ENCODE assay signal across 8 cellular contexts in genomic region chr6:70955441-70956190, GRCh38. TPM values are rescaled to one million over a fixed set of nuclear protein-coding genes. Genes with fewer than 3 reads are reported as not detected.
DNase-seq lines count a peak whose midpoint lies in the region; ATAC-seq and TF ChIP-seq lines count a peak whose summit lies in the region.

No MANE protein-coding gene starts in this region.

- H3K4me1 ChIP-seq in Caco-2 (no peaks in the 10 kb centered on the region), esophagus squamous epithelium (peaks cover 15 to 27% (median 18%) of the 10 kb centered on the region in 3 donors), muscle layer of duodenum (ENCODE audit: control insufficient read depth in 1 of 2, insufficient read depth in 2 of 2, low read length in 2 of 2) (peaks cover 0 to 21% of the 10 kb centered on the region in 2 donors)

- CTCF ChIA-PET in Caco-2 (lab: Charles Lee) = interaction anchor here (0.6 to 2.0 kb wide), 13 partner anchors 12 to 780 kb away, joined by 3 to 19 read pairs (median 4); no protein-coding TSS in a partner anchor

- POLR2A ChIA-PET in Caco-2 (lab: Charles Lee) = interaction anchor here (0.5 kb wide), 1 partner anchor 1139 kb away, joined by 6 read pairs; no protein-coding TSS in a partner anchor

- no peak overlapping the region for H3K27ac ChIP-seq in esophagus squamous epithelium
- no peak overlapping the region for H3K27ac ChIP-seq in muscle layer of duodenum (ENCODE audit: low read length)

- peak overlapping the region; percentile 68 for H3K4me3 Mint-ChIP-seq in Caco-2 (ENCODE audit: unreplicated experiment)

- BruUV-seq in Caco-2 (replicated peaks; lab: Mats Ljungman, UMichigan) = no TSS peak

- peak overlapping the region; percentile 50 for H3K4me3 ChIP-seq in Caco-2 (ENCODE audit: low read depth, low read length)
- H3K4me3 ChIP-seq in esophagus squamous epithelium = peak overlapping the region; percentile 29 to 67 (median 49)
- H3K4me3 ChIP-seq in muscle layer of duodenum (ENCODE audit: low read depth in 1 of 2, low read length in 2 of 2) = peak overlapping the region; percentile 21 to 93

- H3K9me3 ChIP-seq in Caco-2 (no peaks in the 10 kb centered on the region), esophagus squamous epithelium (no peaks in the 10 kb centered on the region), muscle layer of duodenum (ENCODE audit: control insufficient read depth in 1 of 2, low read length in 2 of 2) (no peaks in the 10 kb centered on the region)

- WGBS in esophagus squamous epithelium, 2 donors = 0 to 2% methylated on average over 1 to 7 of the region's 65 CpGs

- no peaks in the 10 kb centered on the region for H3K36me3 Mint-ChIP-seq in Caco-2 (ENCODE audit: insufficient read depth, unreplicated experiment)

- peak; percentile 97 for ATAC-seq in GM21381 (IDR thresholded peaks at IDR 0.05; ENCODE audit: unreplicated experiment)

- no peaks in the 10 kb centered on the region for H3K36me3 ChIP-seq in Caco-2 (ENCODE audit: control insufficient read depth, insufficient read depth, low read length)
- no peaks in the 10 kb centered on the region for H3K36me3 ChIP-seq in esophagus squamous epithelium
- no peaks in the 10 kb centered on the region for H3K36me3 ChIP-seq in muscle layer of duodenum (ENCODE audit: control insufficient read depth in 1 of 2, insufficient read depth in 2 of 2, low read length in 2 of 2)

- DNase-seq in Caco-2 (peak; percentile 74 to 91), HT-29 (ENCODE audit: low spot score) (peak; percentile 78), NOMO-1 treated with dmso at 0.1 percent for 144 hours (lab: John Stamatoyannopoulos, UW; ENCODE audit: unreplicated experiment) (peak; percentile 5), activated T-cell treated with anti-CD3 and anti-CD28 coated beads for 48 hours (ENCODE audit: low read depth) (peak; percentile 86), esophagus squamous epithelium (lab: John Stamatoyannopoulos, UW) (peak; percentile 21)
- peak; percentile 60 to 65 for DNase-seq in stimulated activated CD8-positive, alpha-beta memory T cell treated with anti-CD3 and anti-CD28 coated beads, Interleukin-4, amount 100 ng/mL, for 4 hours (ENCODE audit: low read depth in 2 of 2, low spot score in 1 of 2)

- TF ChIP-seq CTCF in Caco-2 (IDR thresholded peaks at IDR 0.05; ENCODE audit: insufficient read depth in 1 of 2, low read depth in 1 of 2, low read length in 1 of 2, severe bottlenecking in 1 of 2, unreplicated experiment in 1 of 2) (peak; percentile 83 to 90), esophagus squamous epithelium (IDR thresholded peaks at IDR 0.05) (peak; percentile 72 to 91 (median 82))

- TF ChIP-seq POLR2A in esophagus squamous epithelium (IDR thresholded peaks at IDR 0.05) = no peak

- H3K27me3 ChIP-seq in Caco-2 (replicated peaks; ENCODE audit: control insufficient read depth, insufficient read depth, low read length) = no peaks in the 10 kb centered on the region
- H3K27me3 ChIP-seq in esophagus squamous epithelium = peaks cover 0 to 92% (median 7%) of the 10 kb centered on the region in 4 donors
- H3K27me3 ChIP-seq in muscle layer of duodenum (ENCODE audit: low read depth, low read length) = peaks cover 12% of the 10 kb centered on the region

- intact Hi-C loops in Caco-2 (cut with micrococcal nuclease; ENCODE audit: unreplicated experiment) = loop anchor here (2.0 to 5.0 kb wide), 3 partner anchors 251 to 733 kb away; no protein-coding TSS in a partner anchor
- intact Hi-C loops in esophagus squamous epithelium (cut with DNase I) = loop anchor here (10.0 kb wide), 1 partner anchor 251 kb away; no protein-coding TSS in a partner anchor

- H3K27ac Mint-ChIP-seq in Caco-2 (ENCODE audit: unreplicated experiment) = no peak overlapping the region

- H3K4me1 Mint-ChIP-seq in Caco-2 (ENCODE audit: low read depth, unreplicated experiment) = no peaks in the 10 kb centered on the region

- H3K27me3 Mint-ChIP-seq in Caco-2 (ENCODE audit: insufficient read depth, unreplicated experiment) = peaks cover 17% of the 10 kb centered on the region

- H3K9me3 Mint-ChIP-seq in Caco-2 (ENCODE audit: unreplicated experiment) = no peaks in the 10 kb centered on the region

RNA-seq across cellular contexts. Expression of gene B3GAT2, which starts 1.2 kb away (rescaled TPM):
- total RNA-seq in Caco-2 (2022) (0.11 and 0.12 TPM in 2 replicates), esophagus squamous epithelium (under 1 TPM in 2 of 4 donors, not detected in 2; under 0.01 to 0.21 TPM)
- total RNA-seq in HT-29 (2014; rRNA removed; shearing (Covaris generic)) = not detected in 2 replicates

Comparison
In these comparisons a context has a peak if more than half of its experiments do, and no peak if none do; other contexts are left out.
1. DNase-seq: peak in every context shown above with its lines; median percentile 86 in activated T-cell treated with anti-CD3 and anti-CD28 coated beads for 48 hours; 82 in Caco-2; 78 in HT-29; 62 in stimulated activated CD8-positive, alpha-beta memory T cell treated with anti-CD3 and anti-CD28 coated beads, Interleukin-4, amount 100 ng/mL, for 4 hours; 21 in esophagus squamous epithelium; 5 in NOMO-1 treated with dmso at 0.1 percent for 144 hours.